In genomic region chr5:111707624-111708165, GRCh38 we compare ENCODE assay signal across 20 cellular contexts.
"Had no signal": no experiment of that assay in that cellular context is flagged by ENCODE, and none has a peak within 500 bp of the region (broad histone marks: within the 10 kb centered on the region; RNA-seq: fewer than 3 reads in every experiment).

No MANE protein-coding gene starts in this region.

- ATAC-seq: effector memory CD8-positive, alpha-beta T cell; gastrocnemius medialis; heart right ventricle; left lobe of liver; natural killer cell treated with Interleukin-12 subunit alpha and Interleukin-12 subunit beta and Interleukin-15 and Interleukin-18, amount 100 ng/mL, for 72 hours had no signal

- H3K4me3 Mint-ChIP-seq: dendritic cell treated with granulocyte-macrophage colony-stimulating factor and Interleukin-4, amounts not matched to agents 40 ng/mL and 50 ng/mL, for 4 days; effector memory CD8-positive, alpha-beta T cell; natural killer cell treated with Interleukin-12 subunit alpha and Interleukin-12 subunit beta and Interleukin-15 and Interleukin-18, amount 100 ng/mL, for 72 hours; stimulated activated naive CD8-positive, alpha-beta T cell treated with anti-CD3 and anti-CD28 coated beads, Interleukin-15, Interleukin-2, amounts not matched to agents 100 ng/mL and 50 ng/mL, for 24 hours had no signal

- H3K36me3 ChIP-seq: esophagus muscularis mucosa, gastrocnemius medialis, heart right ventricle, right atrium auricular region, tibial artery, upper lobe of left lung, uterus had no signal

- H3K4me1 ChIP-seq: gastrocnemius medialis, right atrium auricular region, tibial artery, upper lobe of left lung, uterus had no signal

- H3K27me3 ChIP-seq: esophagus muscularis mucosa, gastrocnemius medialis, heart right ventricle, right atrium auricular region, tibial artery, upper lobe of left lung, uterus had no signal

- H3K27me3 Mint-ChIP-seq: dendritic cell treated with granulocyte-macrophage colony-stimulating factor and Interleukin-4, amounts not matched to agents 40 ng/mL and 50 ng/mL, for 4 days; stimulated activated naive CD8-positive, alpha-beta T cell treated with anti-CD3 and anti-CD28 coated beads, Interleukin-15, Interleukin-2, amounts not matched to agents 100 ng/mL and 50 ng/mL, for 24 hours had no signal

- H3K4me3 ChIP-seq: esophagus muscularis mucosa, gastrocnemius medialis, heart right ventricle, right atrium auricular region, tibial artery, upper lobe of left lung, uterus had no signal

- H3K27ac Mint-ChIP-seq: dendritic cell treated with granulocyte-macrophage colony-stimulating factor and Interleukin-4, amounts not matched to agents 40 ng/mL and 50 ng/mL, for 4 days; effector memory CD8-positive, alpha-beta T cell; stimulated activated naive CD8-positive, alpha-beta T cell treated with anti-CD3 and anti-CD28 coated beads, Interleukin-15, Interleukin-2, amounts not matched to agents 100 ng/mL and 50 ng/mL, for 24 hours had no signal

- H3K9me3 Mint-ChIP-seq: stimulated activated naive CD8-positive, alpha-beta T cell treated with anti-CD3 and anti-CD28 coated beads, Interleukin-15, Interleukin-2, amounts not matched to agents 100 ng/mL and 50 ng/mL, for 24 hours had no signal

- FAIRE-seq: colon, islet of Langerhans, small intestine had no signal

- H3K9me3 ChIP-seq: esophagus muscularis mucosa, gastrocnemius medialis, right atrium auricular region, tibial artery, uterus had no signal

- DNase-seq: cerebellar nuclear complex; effector memory CD8-positive, alpha-beta T cell; gastrocnemius medialis; heart right ventricle; hypothalamus; kidney glomerular epithelial cell; occipital lobe; small intestine; stimulated activated CD4-positive, alpha-beta T cell treated with anti-CD3 and anti-CD28 coated beads, Interleukin-12 subunit alpha, Interleukin-12 subunit beta, amount 100 ng/mL, for 4 hours; tibial artery; upper lobe of left lung; uterus had no signal

- H3K27ac ChIP-seq: esophagus muscularis mucosa, gastrocnemius medialis, heart right ventricle, right atrium auricular region, tibial artery, upper lobe of left lung, uterus had no signal
